In genomic region chr4:30837131-30837539, GRCh38 we compare ENCODE assay signal across 12 cellular contexts.
A peak's percentile ranks its signal among the peaks of the same experiment; 100 is the strongest.
DNase-seq lines count a peak whose midpoint lies in the region; ATAC-seq and TF ChIP-seq lines count a peak whose summit lies in the region.
"Had no signal": no experiment of that assay in that cellular context is flagged by ENCODE, and none has a peak within 500 bp of the region (broad histone marks: within the 10 kb centered on the region; RNA-seq: fewer than 3 reads in every experiment).

No MANE protein-coding gene starts in this region.

- intact Hi-C loops in A673 (cut with micrococcal nuclease; ENCODE audit: unreplicated experiment) (loop anchor here (10.0 kb wide), 2 partner anchors 112 to 118 kb away; partner anchors contain the start of gene PCDH7), spleen (cut with DNase I; ENCODE audit: low total_unique reads) (no loop called here)

- no peak for TF ChIP-seq POLR2A in spleen (IDR thresholded peaks at IDR 0.05)

- no peaks in the 10 kb centered on the region for H3K27me3 ChIP-seq in A673 (replicated peaks; ENCODE audit: insufficient read depth, low read depth, low read length, poor library complexity)
- H3K27me3 ChIP-seq in HUES6 (ENCODE audit: control insufficient read depth, insufficient read depth, low read length): no peaks in the 10 kb centered on the region
- H3K27me3 ChIP-seq in WERI-Rb-1 (ENCODE audit: insufficient read depth, low read depth, severe bottlenecking): no peaks in the 10 kb centered on the region
- H3K27me3 ChIP-seq in kidney epithelial cell (ENCODE audit: control insufficient read depth, insufficient read depth, low read length): no peaks in the 10 kb centered on the region
- no peaks in the 10 kb centered on the region for H3K27me3 ChIP-seq in spleen (replicated peaks in 1 of 7)
- H3K27me3 ChIP-seq: neutrophil had no signal

- no TSS peak for BruUV-seq in A673 (replicated peaks; lab: Mats Ljungman, UMichigan)

- H3K4me3 ChIP-seq in A673 (ENCODE audit: low read depth, low read length, poor library complexity, severe bottlenecking) (no peak overlapping the region), HUES6 (ENCODE audit: low read depth, low read length) (no peak overlapping the region), WERI-Rb-1 (ENCODE audit: low read depth, low read length) (no peak overlapping the region), kidney epithelial cell (ENCODE audit: low read depth, low read length) (no peak overlapping the region), spleen (no peak overlapping the region)

- CTCF ChIA-PET in A673 (lab: Charles Lee): no interaction called here

- peak overlapping the region; percentile 12 for H3K9ac ChIP-seq in HUES6 (ENCODE audit: low read length)

- DNase-seq in A673 (ENCODE audit: low spot score) (peak; percentile 85), WERI-Rb-1 (peak; percentile 53), kidney epithelial cell (ENCODE audit: low read depth) (peak; percentile 61), spleen (no peak), mesenteric fat pad (ENCODE audit: low spot score) (no peak), foreskin melanocyte (no peak)
- DNase-seq: activated CD4-positive, CD25-positive, alpha-beta regulatory T cell treated with anti-CD3 and anti-CD28 coated beads, Interleukin-2, amount 50 U/mL, for 72 hours; activated T-cell treated with anti-CD3 and anti-CD28 coated beads, Interleukin-2, amount 50 U/mL, for 4 hours; DND-41 had no signal

- peaks cover 89% of the 10 kb centered on the region for H3K4me1 ChIP-seq in A673 (ENCODE audit: insufficient read depth, low read length, poor library complexity, severe bottlenecking)
- H3K4me1 ChIP-seq in HUES6 (ENCODE audit: control insufficient read depth, insufficient read depth, low read length): peaks cover 34% of the 10 kb centered on the region
- H3K4me1 ChIP-seq in spleen: no peaks in the 10 kb centered on the region

- no peak for ATAC-seq in GM18502 (IDR thresholded peaks at IDR 0.05; ENCODE audit: poor library complexity, unreplicated experiment)
- ATAC-seq: activated T-cell treated with anti-CD3 and anti-CD28 coated beads, Interleukin-2, amount 50 U/mL, for 4 hours had no signal

- 65 to 84% (median 78%) methylated on average over 2 of the region's 2 CpGs for WGBS in spleen, 5 donors

- H3K9me3 ChIP-seq in A673 (ENCODE audit: low read depth, low read length, poor library complexity, severe bottlenecking) (no peaks in the 10 kb centered on the region), HUES6 (ENCODE audit: control insufficient read depth, insufficient read depth, low read depth, low read length) (no peaks in the 10 kb centered on the region), WERI-Rb-1 (ENCODE audit: severe bottlenecking) (no peaks in the 10 kb centered on the region), spleen (no peaks in the 10 kb centered on the region)
- H3K9me3 ChIP-seq: neutrophil had no signal

- no peaks in the 10 kb centered on the region for H3K36me3 ChIP-seq in A673 (ENCODE audit: insufficient read depth, low read length, poor library complexity, severe bottlenecking)
- no peaks in the 10 kb centered on the region for H3K36me3 ChIP-seq in HUES6 (ENCODE audit: control insufficient read depth, insufficient read depth, low read length)
- no peaks in the 10 kb centered on the region for H3K36me3 ChIP-seq in WERI-Rb-1
- no peaks in the 10 kb centered on the region for H3K36me3 ChIP-seq in kidney epithelial cell (ENCODE audit: control insufficient read depth, insufficient read depth, low read length)
- no peaks in the 10 kb centered on the region for H3K36me3 ChIP-seq in spleen
- H3K36me3 ChIP-seq: neutrophil had no signal

- POLR2A ChIA-PET in A673 (lab: Charles Lee; ENCODE audit: low non-redundant PET): no interaction called here

- H3K27ac ChIP-seq in A673 (ENCODE audit: low read depth, low read length, poor library complexity, severe bottlenecking) (peak overlapping the region; percentile 37), HUES6 (ENCODE audit: low read depth, low read length) (no peak overlapping the region), WERI-Rb-1 (no peak overlapping the region), spleen (no peak overlapping the region)
- H3K27ac ChIP-seq: neutrophil had no signal

- TF ChIP-seq CTCF in A673 (conservative IDR thresholded peaks at IDR 0.05; ENCODE audit: low read depth, low read length) (no peak), WERI-Rb-1 (IDR thresholded peaks at IDR 0.05; ENCODE audit: low read depth, low read length) (no peak), kidney epithelial cell (IDR thresholded peaks at IDR 0.05; ENCODE audit: insufficient read depth, low read length, poor library complexity, severe bottlenecking) (no peak), spleen (IDR thresholded peaks at IDR 0.05 in 8 of 11, conservative IDR thresholded peaks at IDR 0.05 in 3 of 11) (no peak)

Comparison
In these comparisons a context has a peak if more than half of its experiments do, and no peak if none do; other contexts are left out.
1. DNase-seq: peak in A673 (single experiment), WERI-Rb-1 (single experiment) and kidney epithelial cell (single experiment); none in spleen (single experiment), mesenteric fat pad (single experiment) and foreskin melanocyte (single experiment).